ENCODE assay signal across 1 cellular context in genomic region chr17:74981979-74982662, GRCh38.
TF ChIP-seq lines count a peak whose summit lies in the region.

No MANE protein-coding gene starts in this region.

TF ChIP-seq in HEK293, 187 proteins besides CTCF, POLR2A, EP300 and RAD21 (continued from another document and continues in another):
- peak; percentile 62 for TF ChIP-seq ZNF449 (tag by site-specific recombination; IDR thresholded peaks at IDR 0.05)
- peak; percentile 11; the same call in 1 of the 2 replicates for TF ChIP-seq ZNF580 (tag by site-specific recombination; IDR thresholded peaks at IDR 0.05)
- peak; percentile 64; the same call in 1 of the 2 replicates for TF ChIP-seq ZNF792 (tag by site-specific recombination; IDR thresholded peaks at IDR 0.05)
- no peak for TF ChIP-seq ZNF148 (tag by site-specific recombination; IDR thresholded peaks at IDR 0.05; ENCODE audit: borderline replicate concordance)
- TF ChIP-seq ZNF341 (tag by site-specific recombination; IDR thresholded peaks at IDR 0.05; ENCODE audit: low read depth): peak; percentile 75
- TF ChIP-seq KLF17 (tag by site-specific recombination; IDR thresholded peaks at IDR 0.05): peak; percentile 85
- 0 out of 2 replicates have a peak, but pooled peaks have one; percentile 86 for TF ChIP-seq GLI4 (tag by site-specific recombination; IDR thresholded peaks at IDR 0.05)
- no peak for TF ChIP-seq ZNF626 (tag by site-specific recombination; IDR thresholded peaks at IDR 0.05)
- TF ChIP-seq ZBTB10 (tag by site-specific recombination; IDR thresholded peaks at IDR 0.05): peak; percentile 49; the same call in 1 of the 2 replicates
- TF ChIP-seq ZNF639 (tag by site-specific recombination; IDR thresholded peaks at IDR 0.05): peak; percentile 76
- 0 out of 2 replicates have a peak, but pooled peaks have one; percentile 45 for TF ChIP-seq ZNF777 (tag by site-specific recombination; IDR thresholded peaks at IDR 0.05; ENCODE audit: borderline replicate concordance)
- peak; percentile 83 for TF ChIP-seq ZNF24 (tag by site-specific recombination; IDR thresholded peaks at IDR 0.05)
- TF ChIP-seq MYNN (tag by site-specific recombination; IDR thresholded peaks at IDR 0.05; ENCODE audit: borderline replicate concordance): no peak
- TF ChIP-seq PBX3 (CRISPR knock-in tag; IDR thresholded peaks at IDR 0.05): peak; percentile 94
- TF ChIP-seq ZBTB7A (tag by site-specific recombination; IDR thresholded peaks at IDR 0.05; ENCODE audit: low read depth): peak; percentile 74; the same call in 1 of the 2 replicates
- peak; percentile 72 for TF ChIP-seq KLF9 (tag by site-specific recombination; IDR thresholded peaks at IDR 0.05; ENCODE audit: low read depth)
- TF ChIP-seq GLI2 (tag by site-specific recombination; IDR thresholded peaks at IDR 0.05; ENCODE audit: borderline replicate concordance, low read depth): no peak
- TF ChIP-seq ZNF645 (tag by site-specific recombination; IDR thresholded peaks at IDR 0.05): no peak
- TF ChIP-seq KLF16 (tag by site-specific recombination; IDR thresholded peaks at IDR 0.05): peak; percentile 81
- peak; percentile 42; the same call in 1 of the 2 replicates for TF ChIP-seq ZSCAN4 (tag by site-specific recombination; IDR thresholded peaks at IDR 0.05)
- no peak for TF ChIP-seq ZBTB49 (tag by site-specific recombination; IDR thresholded peaks at IDR 0.05; ENCODE audit: low read depth)
- TF ChIP-seq ZNF157 (tag by site-specific recombination; IDR thresholded peaks at IDR 0.05): no peak
- TF ChIP-seq ZNF692 (tag by site-specific recombination; IDR thresholded peaks at IDR 0.05): peak; percentile 62
- peak; percentile 79; the same call in 1 of the 2 replicates for TF ChIP-seq HOXC10 (CRISPR knock-in tag; IDR thresholded peaks at IDR 0.05)
- TF ChIP-seq ZNF26 (tag by site-specific recombination; IDR thresholded peaks at IDR 0.05): no peak
- TF ChIP-seq GLIS2 (tag by site-specific recombination; IDR thresholded peaks at IDR 0.05): peak; percentile 96
- TF ChIP-seq ZNF843 (tag by site-specific recombination; IDR thresholded peaks at IDR 0.05): peak; percentile 77
- TF ChIP-seq ZBTB44 (tag by site-specific recombination; IDR thresholded peaks at IDR 0.05): peak; percentile 57
- peak; percentile 91 for TF ChIP-seq ZNF223 (tag by site-specific recombination; IDR thresholded peaks at IDR 0.05)
- TF ChIP-seq ZNF837 (tag by site-specific recombination; IDR thresholded peaks at IDR 0.05): no peak
- 0 out of 2 replicates have a peak, but pooled peaks have one; percentile 44 for TF ChIP-seq ZNF391 (tag by site-specific recombination; IDR thresholded peaks at IDR 0.05; ENCODE audit: borderline replicate concordance, low read depth)
- TF ChIP-seq EGR2 (tag by site-specific recombination; IDR thresholded peaks at IDR 0.05; ENCODE audit: low read depth): peak; percentile 67
- peak; percentile 80 for TF ChIP-seq ZBTB21 (tag by site-specific recombination; IDR thresholded peaks at IDR 0.05)
- TF ChIP-seq ZNF394 (tag by site-specific recombination; IDR thresholded peaks at IDR 0.05; ENCODE audit: borderline replicate concordance): peak; percentile 54; the same call in 1 of the 2 replicates
- peak; percentile 64 for TF ChIP-seq WT1 (tag by site-specific recombination; IDR thresholded peaks at IDR 0.05)
- peak; percentile 98 for TF ChIP-seq GLIS1 (tag by site-specific recombination; IDR thresholded peaks at IDR 0.05)
